Comparison of ENCODE assay signal across 8 cellular contexts in the genomic region with DNA sequence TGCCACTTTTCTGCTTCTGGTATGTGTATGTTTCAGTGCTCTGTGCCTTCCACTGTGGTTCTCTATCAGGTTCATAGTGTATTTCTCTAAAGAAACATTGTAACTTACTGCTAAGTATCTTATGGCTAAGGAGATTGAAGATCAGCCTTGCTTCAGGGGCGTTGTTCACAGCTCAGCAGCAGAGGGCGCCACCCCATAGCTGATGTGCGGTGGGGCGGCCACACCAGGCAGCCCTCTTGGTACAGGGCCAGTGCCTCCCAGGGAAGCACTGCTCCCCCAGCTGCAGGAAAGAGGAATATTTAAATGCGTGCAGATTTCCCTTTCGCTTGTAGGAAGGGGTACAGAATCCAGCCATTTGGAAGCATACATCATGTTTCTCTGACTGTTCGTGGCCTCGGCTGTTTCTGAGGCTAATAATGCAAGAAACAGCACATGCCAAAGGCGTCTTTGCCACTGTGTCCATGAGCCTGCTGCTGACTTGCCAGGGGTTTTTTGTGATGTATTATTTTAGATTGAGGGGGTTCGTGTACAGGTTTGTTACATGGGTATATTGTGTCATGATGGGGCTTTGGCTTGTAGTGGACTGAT.
DNase-seq lines count a peak whose midpoint lies in the region; ATAC-seq and TF ChIP-seq lines count a peak whose summit lies in the region.
"Not testable (repeated sequence)": the region's sequence is repeated elsewhere in the genome, so short reads cannot be mapped to it uniquely, and the experiment has no call there.

No MANE protein-coding gene starts in this region.

- H3K27me3 ChIP-seq in osteoblast (ENCODE audit: insufficient read depth, low read length) = not testable (repeated sequence)

- H3K4me1 ChIP-seq in osteoblast (ENCODE audit: insufficient read depth, low read length) = not testable (repeated sequence)

- not testable (repeated sequence) for H4K20me1 ChIP-seq in osteoblast (ENCODE audit: insufficient read depth, low read length)

- not testable (repeated sequence) for H2AFZ ChIP-seq in osteoblast (ENCODE audit: low read length)

- ATAC-seq in HG03039 (IDR thresholded peaks at IDR 0.05; ENCODE audit: unreplicated experiment) (peak; percentile 56), Right ventricle myocardium inferior (peak; percentile 95)

- H3K27ac ChIP-seq in osteoblast (ENCODE audit: low read depth, low read length) = not testable (repeated sequence)

- H3K79me2 ChIP-seq in osteoblast (ENCODE audit: insufficient read depth, low read length) = not testable (repeated sequence)

- H3K4me2 ChIP-seq in osteoblast (ENCODE audit: insufficient read depth, low read length) = peak overlapping the region; percentile 72

- not testable (repeated sequence) for H3K9me3 ChIP-seq in osteoblast (ENCODE audit: low read depth, low read length)

- H3K36me3 ChIP-seq in osteoblast (ENCODE audit: insufficient read depth, low read length) = not testable (repeated sequence)

- intact Hi-C loops in Right ventricle myocardium inferior (cut with DNase I) = loop anchor here (2.0 kb wide), 1 partner anchor 170 kb away; the partner anchor contains the start of genes TTC19 and ZSWIM7

- peak; percentile 74 for DNase-seq in EH (ENCODE audit: low read depth)
- DNase-seq in NCI-H345 (lab: John Stamatoyannopoulos, UW) = peak; percentile 32
- peak; percentile 78 for DNase-seq in UCSD-AML1 (lab: John Stamatoyannopoulos, UW; ENCODE audit: unreplicated experiment)
- DNase-seq in amniotic epithelial cell (ENCODE audit: low read depth) = peak; percentile 55
- DNase-seq in Right ventricle myocardium inferior (ENCODE audit: missing footprints) = peak; percentile 87
- not testable (repeated sequence) for DNase-seq in osteoblast (ENCODE audit: insufficient read length, low spot score, missing footprints)
- peak; percentile 33 to 64 (median 52) for DNase-seq in stimulated activated naive CD4-positive, alpha-beta T cell (lab: John Stamatoyannopoulos, UW)

- peak overlapping the region; percentile 51 for H3K4me3 ChIP-seq in osteoblast (ENCODE audit: insufficient read depth, low read length)

- TF ChIP-seq CTCF in osteoblast (IDR thresholded peaks at IDR 0.05; ENCODE audit: extremely low read depth, low read depth, low read length) = peak; percentile 68
